1 cellular context compared by ENCODE assay signal in the genomic region with DNA sequence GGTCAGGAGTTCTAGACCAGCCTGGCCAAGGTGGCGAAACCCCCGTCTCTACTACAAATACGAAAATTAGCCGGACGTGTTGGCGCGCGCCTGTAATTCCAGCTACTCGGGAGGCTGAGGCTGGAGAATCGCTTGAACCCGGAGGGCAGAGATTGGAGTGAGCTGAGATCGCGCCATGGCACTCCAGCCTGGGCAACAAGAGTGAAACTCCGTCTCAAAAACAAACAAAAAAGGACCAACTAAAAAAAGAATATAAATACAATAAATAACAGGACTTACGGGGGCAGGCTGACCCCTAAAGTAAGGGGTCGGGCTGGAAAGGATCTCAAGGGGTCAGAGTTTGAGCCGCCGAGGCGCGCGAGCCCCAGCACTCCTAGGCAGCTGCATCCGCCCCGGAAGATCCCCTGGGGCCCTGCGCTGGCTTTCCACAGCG.
A peak's percentile ranks its signal among the peaks of the same experiment; 100 is the strongest.
TF ChIP-seq lines count a peak whose summit lies in the region.

No MANE protein-coding gene starts in this region.

TF ChIP-seq in H1, 55 proteins besides CTCF, POLR2A, EP300 and RAD21:
- TF ChIP-seq CTBP2 (IDR thresholded peaks at IDR 0.05; ENCODE audit: borderline replicate concordance, insufficient read depth, insufficient read length, low read length), result no peak
- TF ChIP-seq CHD1 (IDR thresholded peaks at IDR 0.05; ENCODE audit: low read depth, low read length), result peak; percentile 66; the same call in 1 of the 2 replicates
- TF ChIP-seq, protein P1, sequence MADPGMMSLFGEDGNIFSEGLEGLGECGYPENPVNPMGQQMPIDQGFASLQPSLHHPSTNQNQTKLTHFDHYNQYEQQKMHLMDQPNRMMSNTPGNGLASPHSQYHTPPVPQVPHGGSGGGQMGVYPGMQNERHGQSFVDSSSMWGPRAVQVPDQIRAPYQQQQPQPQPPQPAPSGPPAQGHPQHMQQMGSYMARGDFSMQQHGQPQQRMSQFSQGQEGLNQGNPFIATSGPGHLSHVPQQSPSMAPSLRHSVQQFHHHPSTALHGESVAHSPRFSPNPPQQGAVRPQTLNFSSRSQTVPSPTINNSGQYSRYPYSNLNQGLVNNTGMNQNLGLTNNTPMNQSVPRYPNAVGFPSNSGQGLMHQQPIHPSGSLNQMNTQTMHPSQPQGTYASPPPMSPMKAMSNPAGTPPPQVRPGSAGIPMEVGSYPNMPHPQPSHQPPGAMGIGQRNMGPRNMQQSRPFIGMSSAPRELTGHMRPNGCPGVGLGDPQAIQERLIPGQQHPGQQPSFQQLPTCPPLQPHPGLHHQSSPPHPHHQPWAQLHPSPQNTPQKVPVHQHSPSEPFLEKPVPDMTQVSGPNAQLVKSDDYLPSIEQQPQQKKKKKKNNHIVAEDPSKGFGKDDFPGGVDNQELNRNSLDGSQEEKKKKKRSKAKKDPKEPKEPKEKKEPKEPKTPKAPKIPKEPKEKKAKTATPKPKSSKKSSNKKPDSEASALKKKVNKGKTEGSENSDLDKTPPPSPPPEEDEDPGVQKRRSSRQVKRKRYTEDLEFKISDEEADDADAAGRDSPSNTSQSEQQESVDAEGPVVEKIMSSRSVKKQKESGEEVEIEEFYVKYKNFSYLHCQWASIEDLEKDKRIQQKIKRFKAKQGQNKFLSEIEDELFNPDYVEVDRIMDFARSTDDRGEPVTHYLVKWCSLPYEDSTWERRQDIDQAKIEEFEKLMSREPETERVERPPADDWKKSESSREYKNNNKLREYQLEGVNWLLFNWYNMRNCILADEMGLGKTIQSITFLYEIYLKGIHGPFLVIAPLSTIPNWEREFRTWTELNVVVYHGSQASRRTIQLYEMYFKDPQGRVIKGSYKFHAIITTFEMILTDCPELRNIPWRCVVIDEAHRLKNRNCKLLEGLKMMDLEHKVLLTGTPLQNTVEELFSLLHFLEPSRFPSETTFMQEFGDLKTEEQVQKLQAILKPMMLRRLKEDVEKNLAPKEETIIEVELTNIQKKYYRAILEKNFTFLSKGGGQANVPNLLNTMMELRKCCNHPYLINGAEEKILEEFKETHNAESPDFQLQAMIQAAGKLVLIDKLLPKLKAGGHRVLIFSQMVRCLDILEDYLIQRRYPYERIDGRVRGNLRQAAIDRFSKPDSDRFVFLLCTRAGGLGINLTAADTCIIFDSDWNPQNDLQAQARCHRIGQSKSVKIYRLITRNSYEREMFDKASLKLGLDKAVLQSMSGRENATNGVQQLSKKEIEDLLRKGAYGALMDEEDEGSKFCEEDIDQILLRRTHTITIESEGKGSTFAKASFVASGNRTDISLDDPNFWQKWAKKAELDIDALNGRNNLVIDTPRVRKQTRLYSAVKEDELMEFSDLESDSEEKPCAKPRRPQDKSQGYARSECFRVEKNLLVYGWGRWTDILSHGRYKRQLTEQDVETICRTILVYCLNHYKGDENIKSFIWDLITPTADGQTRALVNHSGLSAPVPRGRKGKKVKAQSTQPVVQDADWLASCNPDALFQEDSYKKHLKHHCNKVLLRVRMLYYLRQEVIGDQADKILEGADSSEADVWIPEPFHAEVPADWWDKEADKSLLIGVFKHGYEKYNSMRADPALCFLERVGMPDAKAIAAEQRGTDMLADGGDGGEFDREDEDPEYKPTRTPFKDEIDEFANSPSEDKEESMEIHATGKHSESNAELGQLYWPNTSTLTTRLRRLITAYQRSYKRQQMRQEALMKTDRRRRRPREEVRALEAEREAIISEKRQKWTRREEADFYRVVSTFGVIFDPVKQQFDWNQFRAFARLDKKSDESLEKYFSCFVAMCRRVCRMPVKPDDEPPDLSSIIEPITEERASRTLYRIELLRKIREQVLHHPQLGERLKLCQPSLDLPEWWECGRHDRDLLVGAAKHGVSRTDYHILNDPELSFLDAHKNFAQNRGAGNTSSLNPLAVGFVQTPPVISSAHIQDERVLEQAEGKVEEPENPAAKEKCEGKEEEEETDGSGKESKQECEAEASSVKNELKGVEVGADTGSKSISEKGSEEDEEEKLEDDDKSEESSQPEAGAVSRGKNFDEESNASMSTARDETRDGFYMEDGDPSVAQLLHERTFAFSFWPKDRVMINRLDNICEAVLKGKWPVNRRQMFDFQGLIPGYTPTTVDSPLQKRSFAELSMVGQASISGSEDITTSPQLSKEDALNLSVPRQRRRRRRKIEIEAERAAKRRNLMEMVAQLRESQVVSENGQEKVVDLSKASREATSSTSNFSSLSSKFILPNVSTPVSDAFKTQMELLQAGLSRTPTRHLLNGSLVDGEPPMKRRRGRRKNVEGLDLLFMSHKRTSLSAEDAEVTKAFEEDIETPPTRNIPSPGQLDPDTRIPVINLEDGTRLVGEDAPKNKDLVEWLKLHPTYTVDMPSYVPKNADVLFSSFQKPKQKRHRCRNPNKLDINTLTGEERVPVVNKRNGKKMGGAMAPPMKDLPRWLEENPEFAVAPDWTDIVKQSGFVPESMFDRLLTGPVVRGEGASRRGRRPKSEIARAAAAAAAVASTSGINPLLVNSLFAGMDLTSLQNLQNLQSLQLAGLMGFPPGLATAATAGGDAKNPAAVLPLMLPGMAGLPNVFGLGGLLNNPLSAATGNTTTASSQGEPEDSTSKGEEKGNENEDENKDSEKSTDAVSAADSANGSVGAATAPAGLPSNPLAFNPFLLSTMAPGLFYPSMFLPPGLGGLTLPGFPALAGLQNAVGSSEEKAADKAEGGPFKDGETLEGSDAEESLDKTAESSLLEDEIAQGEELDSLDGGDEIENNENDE (IDR thresholded peaks at IDR 0.05; ENCODE audit: insufficient replicate concordance, low read length), result no peak
